Comparison of ENCODE assay signal across 20 cellular contexts in the genomic region with DNA sequence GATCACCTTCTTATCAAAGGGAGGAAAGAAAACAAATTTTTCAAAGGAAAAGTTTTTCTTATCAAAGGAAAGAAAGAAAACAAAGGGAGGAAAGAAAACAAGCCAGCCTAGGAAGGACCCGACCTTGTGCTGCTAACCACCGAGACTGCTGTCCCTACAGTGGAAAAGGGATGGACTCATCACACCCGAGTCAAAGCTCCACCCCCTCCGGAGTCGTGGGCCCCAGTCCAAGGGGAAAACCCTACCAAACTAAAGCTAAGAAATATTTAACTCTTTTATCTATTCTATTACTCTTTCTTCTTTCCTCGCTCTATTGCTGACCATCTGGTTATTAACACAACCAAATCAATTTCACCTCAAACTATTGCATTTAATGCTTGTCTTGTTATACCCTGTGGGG. TPM values are rescaled to one million over a fixed set of nuclear protein-coding genes. Genes with fewer than 3 reads are reported as not detected.
A peak's percentile ranks its signal among the peaks of the same experiment; 100 is the strongest.
DNase-seq lines count a peak whose midpoint lies in the region; ATAC-seq and TF ChIP-seq lines count a peak whose summit lies in the region.
"Had no signal": no experiment of that assay in that cellular context is flagged by ENCODE, and none has a peak within 500 bp of the region (broad histone marks: within the 10 kb centered on the region; RNA-seq: fewer than 3 reads in every experiment).

No MANE protein-coding gene starts in this region.

- no peak overlapping the region for H3K4me2 ChIP-seq in mammary epithelial cell (ENCODE audit: insufficient read depth, low read depth, low read length)

- TF ChIP-seq CTCF in mammary epithelial cell (conservative IDR thresholded peaks at IDR 0.05 in 1 of 2, IDR thresholded peaks at IDR 0.05 in 1 of 2; ENCODE audit: extremely low read depth in 1 of 2, insufficient read depth in 1 of 2, low read depth in 1 of 2, low read length in 2 of 2) = no peak

- H3K9ac ChIP-seq in mammary epithelial cell (ENCODE audit: insufficient read depth, low read length) = no peak overlapping the region

- no peak overlapping the region for H3K4me3 Mint-ChIP-seq in stimulated activated effector memory CD8-positive, alpha-beta T cell treated with anti-CD3 and anti-CD28 coated beads, Interleukin-12 subunit alpha, Interleukin-12 subunit beta, amount 100 ng/mL, for 72 hours
- no peak overlapping the region for H3K4me3 Mint-ChIP-seq in T-cell
- H3K4me3 Mint-ChIP-seq: CD4-positive, CD25-positive, alpha-beta regulatory T cell; naive thymus-derived CD4-positive, alpha-beta T cell; stimulated activated naive B cell treated with anti-CD40 and anti-IgM and Interleukin-4, amounts not matched to agents 10 μg/mL and 1 μg/mL and 100 μg/mL, for 72 hours; WTC11 had no signal

- 14% methylated on average over 2 of the region's 6 CpGs for WGBS in mammary epithelial cell (ENCODE audit: low coverage, missing lambda C conversion rate)

- no peak overlapping the region for H3K4me3 ChIP-seq in H7 (ENCODE audit: insufficient read depth, low read depth, low read length)
- H3K4me3 ChIP-seq in mammary epithelial cell (replicated peaks in 1 of 3; ENCODE audit: insufficient read depth in 1 of 3, low read depth in 2 of 3, low read length in 3 of 3) = no peak overlapping the region
- H3K4me3 ChIP-seq: cardiac muscle cell, gastrocnemius medialis, GM12878, ovary, tibial nerve had no signal

- intact Hi-C loops in mammary epithelial cell (cut with micrococcal nuclease) = no loop called here

- peaks cover under 1% of the 10 kb centered on the region for H3K4me1 Mint-ChIP-seq in stimulated activated effector memory CD8-positive, alpha-beta T cell treated with anti-CD3 and anti-CD28 coated beads, Interleukin-12 subunit alpha, Interleukin-12 subunit beta, amount 100 ng/mL, for 72 hours
- peaks cover 0 to 3% (median under 1%) of the 10 kb centered on the region in 3 donors for H3K4me1 Mint-ChIP-seq in T-cell
- H3K4me1 Mint-ChIP-seq: WTC11 had no signal

- H3K36me3 ChIP-seq in H7 (replicated peaks; ENCODE audit: control insufficient read depth, insufficient read depth, low read length) = no peaks in the 10 kb centered on the region
- no peaks in the 10 kb centered on the region for H3K36me3 ChIP-seq in mammary epithelial cell (ENCODE audit: insufficient read depth, low read length)
- H3K36me3 ChIP-seq: cardiac muscle cell, gastrocnemius medialis, ovary, tibial nerve had no signal

- no peaks in the 10 kb centered on the region for H3K79me2 ChIP-seq in mammary epithelial cell (ENCODE audit: insufficient read depth, low read length)

- peaks cover 6% of the 10 kb centered on the region for H3K27me3 ChIP-seq in H7 (ENCODE audit: control insufficient read depth, insufficient read depth, low read length)
- H3K27me3 ChIP-seq in mammary epithelial cell (ENCODE audit: insufficient read depth, low read length) = no peaks in the 10 kb centered on the region
- H3K27me3 ChIP-seq: gastrocnemius medialis, ovary, tibial nerve had no signal

- peaks cover 3% of the 10 kb centered on the region for H3K4me1 ChIP-seq in mammary epithelial cell (ENCODE audit: insufficient read depth, low read length)

- H3K9me3 ChIP-seq in mammary epithelial cell (replicated peaks; ENCODE audit: insufficient read depth, low read length) = no peaks in the 10 kb centered on the region
- H3K9me3 ChIP-seq: gastrocnemius medialis, ovary, tibial nerve had no signal

- H4K20me1 ChIP-seq in mammary epithelial cell (ENCODE audit: insufficient read depth, low read length) = no peaks in the 10 kb centered on the region

- no peak overlapping the region for H2AFZ ChIP-seq in mammary epithelial cell (ENCODE audit: low read depth, low read length)

- in situ Hi-C loops in mammary epithelial cell (cut with MboI; ENCODE audit: low sequenced_read_pairs in 2 of 2) = loop anchor here in 1 of 2 donors (25.0 kb wide), 1 partner anchor 578 kb away; a partner anchor contains a TSS

- POLR2A ChIA-PET in T-cell (lab: Charles Lee) = no interaction called here

- CTCF ChIA-PET in mammary epithelial cell (lab: Charles Lee; ENCODE audit: low non-redundant PET) = no interaction called here
- CTCF ChIA-PET in T-cell (lab: Charles Lee) = interaction anchor here in 1 of 2 donors (0.6 kb wide), 1 partner anchor 814 kb away, joined by 8 read pairs; a partner anchor contains a TSS

- H3K36me3 Mint-ChIP-seq in stimulated activated effector memory CD8-positive, alpha-beta T cell treated with anti-CD3 and anti-CD28 coated beads, Interleukin-12 subunit alpha, Interleukin-12 subunit beta, amount 100 ng/mL, for 72 hours = peaks cover 5% of the 10 kb centered on the region
- no peaks in the 10 kb centered on the region for H3K36me3 Mint-ChIP-seq in T-cell
- H3K36me3 Mint-ChIP-seq: CD4-positive, CD25-positive, alpha-beta regulatory T cell; naive thymus-derived CD4-positive, alpha-beta T cell; stimulated activated naive B cell treated with anti-CD40 and anti-IgM and Interleukin-4, amounts not matched to agents 10 μg/mL and 1 μg/mL and 100 μg/mL, for 72 hours; WTC11 had no signal

- no peak for ATAC-seq in stimulated activated effector memory CD8-positive, alpha-beta T cell treated with anti-CD3 and anti-CD28 coated beads, Interleukin-12 subunit alpha, Interleukin-12 subunit beta, amount 100 ng/mL, for 72 hours
- no peak for ATAC-seq in T-cell (replicated peaks in 1 of 4)
- ATAC-seq: gastrocnemius medialis; GM12878; naive thymus-derived CD4-positive, alpha-beta T cell; sciatic nerve; stimulated activated naive B cell treated with anti-CD40 and anti-IgM and Interleukin-4, amounts not matched to agents 10 μg/mL and 1 μg/mL and 100 μg/mL, for 72 hours; WTC11 had no signal

- dilution Hi-C loops in mammary epithelial cell (cut with HindIII; ENCODE audit: low sequenced_read_pairs) = no loop called here

- no peaks in the 10 kb centered on the region for H3K9me3 Mint-ChIP-seq in stimulated activated effector memory CD8-positive, alpha-beta T cell treated with anti-CD3 and anti-CD28 coated beads, Interleukin-12 subunit alpha, Interleukin-12 subunit beta, amount 100 ng/mL, for 72 hours
- H3K9me3 Mint-ChIP-seq in T-cell = no peaks in the 10 kb centered on the region
- H3K9me3 Mint-ChIP-seq: CD4-positive, CD25-positive, alpha-beta regulatory T cell; naive thymus-derived CD4-positive, alpha-beta T cell; stimulated activated naive B cell treated with anti-CD40 and anti-IgM and Interleukin-4, amounts not matched to agents 10 μg/mL and 1 μg/mL and 100 μg/mL, for 72 hours; WTC11 had no signal

- no peak overlapping the region for H3K27ac Mint-ChIP-seq in stimulated activated effector memory CD8-positive, alpha-beta T cell treated with anti-CD3 and anti-CD28 coated beads, Interleukin-12 subunit alpha, Interleukin-12 subunit beta, amount 100 ng/mL, for 72 hours
- no peak overlapping the region for H3K27ac Mint-ChIP-seq in T-cell
- H3K27ac Mint-ChIP-seq: CD4-positive, CD25-positive, alpha-beta regulatory T cell; naive thymus-derived CD4-positive, alpha-beta T cell; stimulated activated naive B cell treated with anti-CD40 and anti-IgM and Interleukin-4, amounts not matched to agents 10 μg/mL and 1 μg/mL and 100 μg/mL, for 72 hours; WTC11 had no signal

- no peak overlapping the region for H3K27ac ChIP-seq in mammary epithelial cell (ENCODE audit: insufficient read depth, low read depth, low read length)
- H3K27ac ChIP-seq: cardiac muscle cell, gastrocnemius medialis, ovary, tibial nerve had no signal

- DNase-seq in A172 (ENCODE audit: low spot score) (peak; percentile 29), H7 (peak; percentile 18), mammary epithelial cell (peak; percentile 11), kidney tubule cell (ENCODE audit: low spot score) (peak; percentile 60), OCI-M1 (lab: John Stamatoyannopoulos, UW) (no peak), D341Med (ENCODE audit: low spot score) (no peak), T-cell (no peak)
- DNase-seq in stimulated activated effector memory CD8-positive, alpha-beta T cell treated with anti-CD3 and anti-CD28 coated beads, Interleukin-12 subunit alpha, Interleukin-12 subunit beta, amount 100 ng/mL, for 72 hours (ENCODE audit: low spot score in 2 of 2) = no peak
- DNase-seq: CD4-positive, CD25-positive, alpha-beta regulatory T cell; erythroblast; gastrocnemius medialis; kidney; naive thymus-derived CD4-positive, alpha-beta T cell; stimulated activated naive B cell treated with anti-CD40 and anti-IgM and Interleukin-4, amounts not matched to agents 10 μg/mL and 1 μg/mL and 100 μg/mL, for 72 hours had no signal

- BruUV-seq in mammary epithelial cell (replicated peaks; lab: Mats Ljungman, UMichigan) = no TSS peak

- peaks cover 7 to 14% of the 10 kb centered on the region in 2 donors for H3K27me3 Mint-ChIP-seq in T-cell

RNA-seq across cellular contexts. Expression of a gene that starts 6.1 kb away (rescaled TPM):
- 19.9 and 60.1 TPM in 2 replicates for total RNA-seq in A172 (2014; rRNA removed; shearing (Covaris generic))
- total RNA-seq in H7 (2014; rRNA removed; shearing (Covaris generic)) = 17.1 and 26.0 TPM in 2 replicates
- total RNA-seq in mammary epithelial cell (10 to 100 TPM; 19.5 to 22.6 TPM), T-cell (10 to 100 TPM; 17.1 to 22.2 (median 21.1) TPM)
- polyA plus RNA-seq in mammary epithelial cell = 14.4 TPM
- polyA minus RNA-seq in mammary epithelial cell = 16.7 TPM

Comparison
In these comparisons a context has a peak if more than half of its experiments do, and no peak if none do; other contexts are left out.
1. DNase-seq: peak in A172 (single experiment), H7 (single experiment), mammary epithelial cell (single experiment) and kidney tubule cell (single experiment); none in OCI-M1 (single experiment), D341Med (single experiment), stimulated activated effector memory CD8-positive, alpha-beta T cell treated with anti-CD3 and anti-CD28 coated beads, Interleukin-12 subunit alpha, Interleukin-12 subunit beta, amount 100 ng/mL, for 72 hours (0 of 2) and T-cell (0 of 34).